ENCODE assay signal across 9 cellular contexts in the genomic region with DNA sequence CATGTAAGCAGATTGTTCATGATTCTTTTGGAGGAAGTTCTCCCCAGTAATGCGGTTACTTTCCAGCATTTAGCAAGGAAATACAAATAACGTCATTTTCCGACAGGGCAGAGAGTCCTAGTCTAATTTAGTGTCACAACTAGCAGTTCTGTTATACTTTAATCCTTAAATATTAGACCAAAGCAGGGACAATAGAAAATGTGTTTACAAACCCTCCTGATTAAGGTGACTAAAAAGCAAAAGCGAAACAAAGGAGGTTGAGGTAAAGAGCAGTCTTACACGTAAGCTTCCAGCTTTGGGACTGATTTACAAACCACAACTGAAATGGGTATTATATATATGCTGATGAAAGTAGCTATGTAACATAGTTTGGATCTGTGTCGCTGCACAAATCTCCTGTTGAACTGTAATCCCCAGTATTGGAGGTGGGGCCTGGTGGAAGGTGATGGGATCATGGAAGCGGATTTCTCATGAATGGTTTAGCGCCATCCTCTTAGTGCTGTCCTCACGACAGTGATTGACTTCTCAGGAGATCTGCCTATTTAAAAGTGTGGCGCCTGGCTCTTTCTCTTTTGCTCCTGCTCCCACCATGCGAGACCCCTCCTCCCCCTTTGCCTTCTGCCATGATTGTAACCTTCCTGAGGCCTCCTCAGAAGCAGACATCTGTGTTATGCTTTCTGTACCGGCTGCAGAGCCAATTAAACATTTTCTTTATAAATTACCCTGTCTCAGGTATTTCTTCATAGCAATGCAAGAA.
DNase-seq lines count a peak whose midpoint lies in the region; ATAC-seq and TF ChIP-seq lines count a peak whose summit lies in the region.
"Had no signal": no experiment of that assay in that cellular context is flagged by ENCODE, and none has a peak within 500 bp of the region (broad histone marks: within the 10 kb centered on the region; RNA-seq: fewer than 3 reads in every experiment).

No MANE protein-coding gene starts in this region.

- H3K79me2 ChIP-seq in DND-41 (ENCODE audit: insufficient read depth, low read length) = peaks cover 76% of the 10 kb centered on the region

- H3K4me3 ChIP-seq in DND-41 (ENCODE audit: low read depth in 1 of 2, low read length in 2 of 2) = peak overlapping the region; percentile 6 to 53; a peak in 3 of 4 replicates

- H3K27me3 ChIP-seq in DND-41 (ENCODE audit: insufficient read depth, low read length, poor library complexity) = no peaks in the 10 kb centered on the region

- no peaks in the 10 kb centered on the region for H3K27me3 Mint-ChIP-seq in effector memory CD8-positive, alpha-beta T cell

- peak overlapping the region; percentile 68 for H3K4me2 ChIP-seq in DND-41 (ENCODE audit: insufficient read depth, low read length)

- no peaks in the 10 kb centered on the region for H3K9me3 ChIP-seq in DND-41 (ENCODE audit: insufficient read depth, low read length, severe bottlenecking)

- peak overlapping the region; percentile 84 for H3K27ac ChIP-seq in DND-41 (ENCODE audit: low read length)
- H3K27ac ChIP-seq: epithelial cell of prostate had no signal

- no peaks in the 10 kb centered on the region for H3K36me3 ChIP-seq in DND-41 (ENCODE audit: insufficient read depth, low read length)

- peak; percentile 57 for DNase-seq in DND-41
- no peak for DNase-seq in effector memory CD8-positive, alpha-beta T cell
- no peak for DNase-seq in T1000 (lab: John Stamatoyannopoulos, UW)
- DNase-seq in activated gamma-delta T cell (lab: John Stamatoyannopoulos, UW) = no peak
- DNase-seq in NCI-H2107 (lab: John Stamatoyannopoulos, UW) = no peak
- no peak for DNase-seq in NCI-H187 treated with DMSO at 0.1 percent for 48 hours (lab: John Stamatoyannopoulos, UW)

- peak overlapping the region; percentile 65 for H2AFZ ChIP-seq in DND-41 (ENCODE audit: low read depth, low read length)

- no peaks in the 10 kb centered on the region for H3K9me3 Mint-ChIP-seq in effector memory CD8-positive, alpha-beta T cell

- H3K9ac ChIP-seq in DND-41 (ENCODE audit: low read depth, low read length) = peak overlapping the region; percentile 45

- H3K4me1 ChIP-seq in DND-41 (ENCODE audit: insufficient read depth, low read length) = peaks cover 35% of the 10 kb centered on the region

- peaks cover 2% of the 10 kb centered on the region for H3K36me3 Mint-ChIP-seq in effector memory CD8-positive, alpha-beta T cell (ENCODE audit: insufficient read depth)

- peak overlapping the region; percentile 77 to 78 for H3K4me3 Mint-ChIP-seq in effector memory CD8-positive, alpha-beta T cell

- ATAC-seq in DND-41 (ENCODE audit: insufficient read depth, low read depth) = peak; percentile 88
- ATAC-seq in GM19438 (IDR thresholded peaks at IDR 0.05; ENCODE audit: low read depth, unreplicated experiment) = peak; percentile 76
- ATAC-seq in HG03280 (IDR thresholded peaks at IDR 0.05; ENCODE audit: unreplicated experiment) = peak; percentile 69
- peak; percentile 88 for ATAC-seq in effector memory CD8-positive, alpha-beta T cell (replicated peaks)

- no peak for TF ChIP-seq CTCF in DND-41 (IDR thresholded peaks at IDR 0.05; ENCODE audit: borderline replicate concordance, extremely low read depth, low read length, poor library complexity, severe bottlenecking)

- H3K4me1 Mint-ChIP-seq in effector memory CD8-positive, alpha-beta T cell (ENCODE audit: low read depth in 2 of 2) = peaks cover 33 to 44% of the 10 kb centered on the region in 2 donors

- no peaks in the 10 kb centered on the region; the same call in 1 of the 2 replicates for H4K20me1 ChIP-seq in DND-41 (ENCODE audit: insufficient read depth, low read length)

- peak overlapping the region; percentile 90 to 91 for H3K27ac Mint-ChIP-seq in effector memory CD8-positive, alpha-beta T cell
